Comparison of ENCODE assay signal across 1 cellular context in the genomic region with DNA sequence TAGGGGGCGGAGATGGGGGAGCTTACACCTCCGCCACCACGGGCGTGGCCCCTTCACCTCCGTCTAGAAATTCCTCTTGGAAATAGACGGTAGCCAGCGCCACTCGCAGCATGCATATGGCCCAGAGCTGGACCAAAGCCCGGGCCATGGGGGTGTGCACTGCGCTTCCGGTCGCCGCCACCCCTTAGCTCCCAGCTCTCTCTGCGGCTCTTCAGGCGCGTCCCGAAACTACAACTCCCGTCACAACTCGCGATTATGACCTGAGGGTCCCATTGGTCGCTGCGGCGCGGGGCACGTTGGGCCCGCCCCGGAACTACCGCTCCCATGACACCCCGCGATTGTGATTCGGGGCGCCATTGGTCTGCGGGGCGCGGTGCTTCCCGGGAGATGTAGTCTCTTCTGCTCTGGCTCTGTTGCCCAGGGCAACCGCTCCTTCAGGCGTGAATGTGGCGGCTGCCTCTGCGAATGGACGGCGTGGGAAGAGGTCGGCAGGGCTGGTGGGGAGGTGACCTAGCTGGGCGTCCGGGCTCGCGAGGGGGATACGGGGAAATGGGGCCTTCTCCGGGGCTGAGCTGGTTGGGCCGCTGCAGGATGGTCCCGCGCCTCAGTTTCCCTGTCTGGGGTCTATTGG.
A peak's percentile ranks its signal among the peaks of the same experiment; 100 is the strongest.
TF ChIP-seq lines count a peak whose summit lies in the region.

Gene C19orf44 (plus strand): TSS at position 413 of the 631 bp plus-strand sequence. CDS start 4,399 bp downstream, outside the sequence.
Gene CALR3 (minus strand): TSS at position 186 of the 631 bp plus-strand sequence. CDS start 38 bp downstream, at position 148.

TF ChIP-seq in H1, 55 proteins besides CTCF, POLR2A, EP300 and RAD21:
- TF ChIP-seq TEAD4 (IDR thresholded peaks at IDR 0.05; ENCODE audit: low read depth, low read length) (0 out of 2 replicates have a peak, but pooled peaks have one; percentile 2), SP1 (IDR thresholded peaks at IDR 0.05; ENCODE audit: low read depth, low read length) (peak; percentile 88), CHD2 (IDR thresholded peaks at IDR 0.05; ENCODE audit: low read length) (peak; percentile 80), CREB1 (IDR thresholded peaks at IDR 0.05) (peak; percentile 74), TAF1 (IDR thresholded peaks at IDR 0.05; ENCODE audit: low read depth, low read length) (peak; percentile 71), POLR2AphosphoS5 (IDR thresholded peaks at IDR 0.05; ENCODE audit: low read depth, low read length) (peak; percentile 78), GABPA (IDR thresholded peaks at IDR 0.05; ENCODE audit: borderline replicate concordance, insufficient read depth, low read length) (peak; percentile 55; the same call in 1 of the 2 replicates), HDAC2 (IDR thresholded peaks at IDR 0.05; ENCODE audit: borderline replicate concordance in 1 of 2, low read depth in 2 of 2, low read length in 2 of 2) (no peak), RNF2 (IDR thresholded peaks at IDR 0.05; ENCODE audit: borderline replicate concordance, low read depth, low read length, missing control alignments, poor library complexity, severe bottlenecking) (no peak), PHF8 (conservative IDR thresholded peaks at IDR 0.05; ENCODE audit: low read depth, low read length) (peak; percentile 75; the same call in 1 of the 2 replicates), CBX8 (IDR thresholded peaks at IDR 0.05; ENCODE audit: borderline replicate concordance, low read depth, low read length) (no peak), USF2 (IDR thresholded peaks at IDR 0.05; ENCODE audit: low read length) (peak; percentile 4; the same call in 1 of the 2 replicates), SIRT6 (IDR thresholded peaks at IDR 0.05; ENCODE audit: low read length) (no peak), KDM4A (IDR thresholded peaks at IDR 0.05; ENCODE audit: low read depth, low read length, severe bottlenecking) (peak; percentile 73), TAF7 (optimal IDR thresholded peaks at IDR 0.05; ENCODE audit: borderline replicate concordance, low read depth, low read length) (peak; percentile 65), SIN3A (conservative IDR thresholded peaks at IDR 0.05 in 1 of 2, IDR thresholded peaks at IDR 0.05 in 1 of 2; ENCODE audit: low read depth in 1 of 2, low read length in 2 of 2) (peak in 1 of 2 experiments; percentile 79; a peak in 2 of 4 replicates), RBBP5 (IDR thresholded peaks at IDR 0.05; ENCODE audit: borderline replicate concordance, low read depth, low read length) (0 out of 2 replicates have a peak, but pooled peaks have one; percentile 49), KDM1A (IDR thresholded peaks at IDR 0.05; ENCODE audit: borderline replicate concordance, low read length) (no peak), KDM5A (IDR thresholded peaks at IDR 0.05; ENCODE audit: low read length) (peak; percentile 45; the same call in 1 of the 2 replicates), SIX5 (IDR thresholded peaks at IDR 0.05; ENCODE audit: low read depth, low read length) (peak; percentile 97), TBP (IDR thresholded peaks at IDR 0.05; ENCODE audit: low read depth, low read length) (peak; percentile 58), ATF3 (IDR thresholded peaks at IDR 0.05; ENCODE audit: insufficient read depth, low read depth, low read length) (peak; percentile 27; the same call in 1 of the 2 replicates), FOSL1 (IDR thresholded peaks at IDR 0.05; ENCODE audit: insufficient read depth, low read depth, low read length) (no peak), EGR1 (IDR thresholded peaks at IDR 0.05; ENCODE audit: borderline replicate concordance, low read depth, low read length) (no peak), CHD1 (IDR thresholded peaks at IDR 0.05; ENCODE audit: low read depth, low read length) (no peak), ASH2L (IDR thresholded peaks at IDR 0.05; ENCODE audit: low read length) (peak; percentile 66), TCF12 (IDR thresholded peaks at IDR 0.05; ENCODE audit: low read depth, low read length) (no peak), YY1 (IDR thresholded peaks at IDR 0.05; ENCODE audit: low read depth, low read length) (peak; percentile 95)
- TF ChIP-seq, protein P1, sequence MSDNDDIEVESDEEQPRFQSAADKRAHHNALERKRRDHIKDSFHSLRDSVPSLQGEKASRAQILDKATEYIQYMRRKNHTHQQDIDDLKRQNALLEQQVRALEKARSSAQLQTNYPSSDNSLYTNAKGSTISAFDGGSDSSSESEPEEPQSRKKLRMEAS (IDR thresholded peaks at IDR 0.05), result peak; percentile 31
